ENCODE assay signal across 21 cellular contexts in genomic region chr2:85083092-85083491, GRCh38. TPM values are rescaled to one million over a fixed set of nuclear protein-coding genes. Genes with fewer than 3 reads are reported as not detected.
DNase-seq lines count a peak whose midpoint lies in the region; ATAC-seq and TF ChIP-seq lines count a peak whose summit lies in the region.
"Had no signal": no experiment of that assay in that cellular context is flagged by ENCODE, and none has a peak within 500 bp of the region (broad histone marks: within the 10 kb centered on the region; RNA-seq: fewer than 3 reads in every experiment).

No MANE protein-coding gene starts in this region.

- no peaks in the 10 kb centered on the region for H4K20me1 ChIP-seq in GM23338 (replicated peaks; ENCODE audit: insufficient read depth)
- H4K20me1 ChIP-seq: BLaER1 had no signal

- H3K4me3 ChIP-seq in GM23338 (no peak overlapping the region), HEK293 (ENCODE audit: low read depth, low read length) (no peak overlapping the region)
- H3K4me3 ChIP-seq in CD4-positive, alpha-beta memory T cell (ENCODE audit: low read length in 2 of 2), result no peak overlapping the region
- H3K4me3 ChIP-seq: BLaER1, GM12878 had no signal

- H3K4me1 Mint-ChIP-seq in GM23338 (peaks cover 4% of the 10 kb centered on the region; the same call in 2 of the 3 replicates), endothelial cell (ENCODE audit: unreplicated experiment) (no peaks in the 10 kb centered on the region)
- no peaks in the 10 kb centered on the region for H3K4me1 Mint-ChIP-seq in activated T-helper 1 cell treated with anti-CD3 and anti-CD28 coated beads, Interleukin-12 subunit alpha, Interleukin-12 subunit beta, Interleukin-2, Interleukin-4 antibody, amounts not matched to agents 30 ng/mL and 10 ng/mL and 1 ng/mL, durations not matched to agents 14 hours and 24 hours and 36 hours (ENCODE audit: low read depth)
- no peaks in the 10 kb centered on the region for H3K4me1 Mint-ChIP-seq in CD4-positive, alpha-beta memory T cell
- H3K4me1 Mint-ChIP-seq: CD4-positive, CD25-positive, alpha-beta regulatory T cell had no signal

- intact Hi-C loops in activated T-helper 1 cell treated with anti-CD3 and anti-CD28 coated beads, Interleukin-12 subunit alpha, Interleukin-12 subunit beta, Interleukin-2, Interleukin-4 antibody, amounts not matched to agents 30 ng/mL and 10 ng/mL and 1 ng/mL, durations not matched to agents 14 hours and 24 hours and 36 hours (cut with micrococcal nuclease), result no loop called here
- intact Hi-C loops in CD4-positive, alpha-beta memory T cell (cut with micrococcal nuclease), result no loop called here

- peaks cover 2% of the 10 kb centered on the region for H3K27me3 Mint-ChIP-seq in GM23338 (ENCODE audit: insufficient read depth, low read depth, poor library complexity)
- H3K27me3 Mint-ChIP-seq in activated T-helper 1 cell treated with anti-CD3 and anti-CD28 coated beads, Interleukin-12 subunit alpha, Interleukin-12 subunit beta, Interleukin-2, Interleukin-4 antibody, amounts not matched to agents 30 ng/mL and 10 ng/mL and 1 ng/mL, durations not matched to agents 14 hours and 24 hours and 36 hours (ENCODE audit: insufficient read depth), result peaks cover 6% of the 10 kb centered on the region
- H3K27me3 Mint-ChIP-seq in endothelial cell (ENCODE audit: unreplicated experiment), result peaks cover 1% of the 10 kb centered on the region
- H3K27me3 Mint-ChIP-seq in CD4-positive, alpha-beta memory T cell, result peaks cover 17 to 20% of the 10 kb centered on the region in 2 donors

- H3K79me2 ChIP-seq in GM23338 (replicated peaks; ENCODE audit: insufficient read depth), result no peaks in the 10 kb centered on the region

- no peaks in the 10 kb centered on the region for H3K27me3 ChIP-seq in GM23338 (ENCODE audit: insufficient read depth)
- no peaks in the 10 kb centered on the region for H3K27me3 ChIP-seq in CD4-positive, alpha-beta memory T cell (ENCODE audit: insufficient read depth, low read length)
- H3K27me3 ChIP-seq: BE2C, BLaER1 had no signal

- DNase-seq in GM23338 (ENCODE audit: low spot score) (no peak), endothelial cell (ENCODE audit: low spot score) (no peak), DMS79 treated with DMSO at 0.1 percent for 48 hours (lab: John Stamatoyannopoulos, UW) (no peak)
- DNase-seq in activated T-helper 1 cell treated with anti-CD3 and anti-CD28 coated beads, Interleukin-12 subunit alpha, Interleukin-12 subunit beta, Interleukin-2, Interleukin-4 antibody, amounts not matched to agents 30 ng/mL and 10 ng/mL and 1 ng/mL, durations not matched to agents 14 hours and 24 hours and 36 hours (ENCODE audit: low spot score), result no peak
- DNase-seq in effector CD4-positive, alpha-beta T cell, result no peak
- DNase-seq in CD4-positive, alpha-beta memory T cell, result no peak
- DNase-seq: 8988T; ACHN; BE2C; C1 segment of cervical spinal cord; Caco-2; Calu3; CD4-positive, CD25-positive, alpha-beta regulatory T cell; CD8-positive, alpha-beta T cell; DND-41; EL; GDM1 had no signal

- H3F3A ChIP-seq in GM23338 (replicated peaks; ENCODE audit: low read depth), result 0 out of 2 replicates have a peak, but pooled peaks cover 6% of the 10 kb centered on the region

- peak overlapping the region; percentile 52; the same call in 1 of the 2 replicates for H2AFZ ChIP-seq in GM23338

- no peak overlapping the region for H3K4me3 Mint-ChIP-seq in GM23338
- no peak overlapping the region for H3K4me3 Mint-ChIP-seq in activated T-helper 1 cell treated with anti-CD3 and anti-CD28 coated beads, Interleukin-12 subunit alpha, Interleukin-12 subunit beta, Interleukin-2, Interleukin-4 antibody, amounts not matched to agents 30 ng/mL and 10 ng/mL and 1 ng/mL, durations not matched to agents 14 hours and 24 hours and 36 hours
- no peak overlapping the region for H3K4me3 Mint-ChIP-seq in endothelial cell (ENCODE audit: unreplicated experiment)
- H3K4me3 Mint-ChIP-seq in CD4-positive, alpha-beta memory T cell, result no peak overlapping the region
- H3K4me3 Mint-ChIP-seq: CD14-positive monocyte; CD4-positive, CD25-positive, alpha-beta regulatory T cell; CD8-positive, alpha-beta T cell had no signal

- no peak overlapping the region for H3K27ac Mint-ChIP-seq in GM23338
- H3K27ac Mint-ChIP-seq in activated T-helper 1 cell treated with anti-CD3 and anti-CD28 coated beads, Interleukin-12 subunit alpha, Interleukin-12 subunit beta, Interleukin-2, Interleukin-4 antibody, amounts not matched to agents 30 ng/mL and 10 ng/mL and 1 ng/mL, durations not matched to agents 14 hours and 24 hours and 36 hours, result peak overlapping the region; percentile 2
- peak overlapping the region; percentile 8 for H3K27ac Mint-ChIP-seq in endothelial cell (ENCODE audit: unreplicated experiment)
- H3K27ac Mint-ChIP-seq in CD4-positive, alpha-beta memory T cell, result no peak overlapping the region
- H3K27ac Mint-ChIP-seq: CD14-positive monocyte; CD4-positive, CD25-positive, alpha-beta regulatory T cell; CD8-positive, alpha-beta T cell had no signal

- peaks cover 5% of the 10 kb centered on the region; the same call in 1 of the 2 replicates for H3K9me2 ChIP-seq in GM23338 (ENCODE audit: insufficient read depth)

- POLR2A ChIA-PET in HEK293 (lab: Yijun Ruan, JAX), result no interaction called here
- POLR2A ChIA-PET in CD4-positive, alpha-beta memory T cell (lab: Charles Lee; ENCODE audit: partially characterized antibody), result no interaction called here

- ATAC-seq in GM23338, result no peak
- ATAC-seq: CD8-positive, alpha-beta T cell; GM12878 had no signal

- TF ChIP-seq CTCF in GM23338 (conservative IDR thresholded peaks at IDR 0.05; ENCODE audit: low read depth in 2 of 2), result no peak
- TF ChIP-seq CTCF in HEK293 (tag by site-specific recombination; IDR thresholded peaks at IDR 0.05), result no peak
- TF ChIP-seq CTCF in endothelial cell (IDR thresholded peaks at IDR 0.05; ENCODE audit: unreplicated experiment), result no peak

- H3K27ac ChIP-seq in GM23338 (ENCODE audit: low read depth) (no peak overlapping the region), HEK293 (ENCODE audit: extremely low read depth, low read depth, low read length) (no peak overlapping the region)
- no peak overlapping the region for H3K27ac ChIP-seq in CD4-positive, alpha-beta memory T cell (ENCODE audit: low read depth, low read length)
- H3K27ac ChIP-seq: BLaER1 had no signal

- H3K36me3 Mint-ChIP-seq in GM23338 (ENCODE audit: low read depth) (peaks cover 9% of the 10 kb centered on the region; the same call in 2 of the 3 replicates), endothelial cell (ENCODE audit: low read depth, unreplicated experiment) (no peaks in the 10 kb centered on the region)
- H3K36me3 Mint-ChIP-seq in activated T-helper 1 cell treated with anti-CD3 and anti-CD28 coated beads, Interleukin-12 subunit alpha, Interleukin-12 subunit beta, Interleukin-2, Interleukin-4 antibody, amounts not matched to agents 30 ng/mL and 10 ng/mL and 1 ng/mL, durations not matched to agents 14 hours and 24 hours and 36 hours (ENCODE audit: low read depth), result no peaks in the 10 kb centered on the region
- no peaks in the 10 kb centered on the region for H3K36me3 Mint-ChIP-seq in CD4-positive, alpha-beta memory T cell
- H3K36me3 Mint-ChIP-seq: CD14-positive monocyte; CD4-positive, CD25-positive, alpha-beta regulatory T cell; CD8-positive, alpha-beta T cell had no signal

- H3K36me3 ChIP-seq in GM23338 (ENCODE audit: insufficient read depth), result no peaks in the 10 kb centered on the region
- no peaks in the 10 kb centered on the region for H3K36me3 ChIP-seq in HEK293 (ENCODE audit: control insufficient read depth in 2 of 2, insufficient read depth in 1 of 2, low read length in 2 of 2)
- no peaks in the 10 kb centered on the region for H3K36me3 ChIP-seq in CD4-positive, alpha-beta memory T cell (ENCODE audit: insufficient read depth, low read length)
- H3K36me3 ChIP-seq: BE2C, BLaER1 had no signal

- peaks cover 4% of the 10 kb centered on the region; the same call in 1 of the 2 replicates for H3K4me1 ChIP-seq in GM23338 (ENCODE audit: insufficient read depth)
- no peaks in the 10 kb centered on the region for H3K4me1 ChIP-seq in HEK293 (ENCODE audit: control insufficient read depth, insufficient read depth, low read length)
- no peaks in the 10 kb centered on the region for H3K4me1 ChIP-seq in CD4-positive, alpha-beta memory T cell (ENCODE audit: insufficient read depth, low read length)
- H3K4me1 ChIP-seq: BE2C, Caco-2 had no signal

- CTCF ChIA-PET in HEK293 (lab: Yijun Ruan, JAX), result interaction anchor here (0.6 kb wide), 1 partner anchor 219 kb away, joined by 3 read pairs; no protein-coding TSS in a partner anchor
- CTCF ChIA-PET in CD4-positive, alpha-beta memory T cell (lab: Charles Lee; ENCODE audit: partially characterized antibody), result no interaction called here

- H3K9me3 Mint-ChIP-seq in GM23338 (peaks cover 14% of the 10 kb centered on the region; the same call in 2 of the 3 replicates), endothelial cell (ENCODE audit: unreplicated experiment) (no peaks in the 10 kb centered on the region)
- H3K9me3 Mint-ChIP-seq in activated T-helper 1 cell treated with anti-CD3 and anti-CD28 coated beads, Interleukin-12 subunit alpha, Interleukin-12 subunit beta, Interleukin-2, Interleukin-4 antibody, amounts not matched to agents 30 ng/mL and 10 ng/mL and 1 ng/mL, durations not matched to agents 14 hours and 24 hours and 36 hours, result no peaks in the 10 kb centered on the region
- H3K9me3 Mint-ChIP-seq in CD4-positive, alpha-beta memory T cell, result peaks cover 4 to 24% (median 11%) of the 10 kb centered on the region in 8 donors

- no peaks in the 10 kb centered on the region for H3K9me3 ChIP-seq in HEK293 (ENCODE audit: control insufficient read depth, insufficient read depth, low read depth, low read length)
- H3K9me3 ChIP-seq in CD4-positive, alpha-beta memory T cell (ENCODE audit: control insufficient read depth in 1 of 2, low read length in 2 of 2), result no peaks in the 10 kb centered on the region
- H3K9me3 ChIP-seq: BE2C, Caco-2 had no signal

- no peak overlapping the region for H3K4me2 ChIP-seq in GM23338
- H3K4me2 ChIP-seq: BLaER1 had no signal

TF ChIP-seq in HEK293, 187 proteins besides CTCF, POLR2A, EP300 and RAD21 (continues in another document):
- TF ChIP-seq MYNN (tag by site-specific recombination; IDR thresholded peaks at IDR 0.05; ENCODE audit: borderline replicate concordance), result no peak

RNA-seq across cellular contexts. Expression of gene TCF7L1, which starts 50.1 kb away (rescaled TPM):
- 42.4 and 47.3 TPM in 2 replicates for total RNA-seq in GM23338 (2014; rRNA removed; shearing (Covaris generic))
- 101 and 113 TPM in 2 replicates for polyA plus RNA-seq in GM23338 (2016; fragmentation: Nextera tagmentation; extraction: Ambion mirVana)
- total RNA-seq in activated T-helper 1 cell treated with anti-CD3 and anti-CD28 coated beads, Interleukin-12 subunit alpha, Interleukin-12 subunit beta, Interleukin-2, Interleukin-4 antibody, amounts not matched to agents 30 ng/mL and 10 ng/mL and 1 ng/mL, durations not matched to agents 14 hours and 24 hours and 36 hours, result not detected in 2 replicates
- 83.8 TPM for total RNA-seq in endothelial cell (ENCODE audit: unreplicated experiment)
- total RNA-seq in CD4-positive, alpha-beta memory T cell, result not detected
- polyA plus RNA-seq in CD4-positive, alpha-beta memory T cell, result under 1 TPM in 1 of 2 donors, not detected in 1; 0.06 TPM
- total RNA-seq: CD4-positive, CD25-positive, alpha-beta regulatory T cell; CD8-positive, alpha-beta T cell had no signal

Comparison
In these comparisons a context has a peak if more than half of its experiments do, and no peak if none do; other contexts are left out.
1. H3K27ac Mint-ChIP-seq: peak in activated T-helper 1 cell treated with anti-CD3 and anti-CD28 coated beads, Interleukin-12 subunit alpha, Interleukin-12 subunit beta, Interleukin-2, Interleukin-4 antibody, amounts not matched to agents 30 ng/mL and 10 ng/mL and 1 ng/mL, durations not matched to agents 14 hours and 24 hours and 36 hours (single experiment) and endothelial cell (single experiment); none in GM23338 (single experiment) and CD4-positive, alpha-beta memory T cell (0 of 7).
2. RNA of gene TCF7L1, which starts 50.1 kb away (total RNA-seq): 83.8 TPM in endothelial cell (single experiment) and 42.4 to 47.3 TPM in GM23338; not detected in CD4-positive, alpha-beta memory T cell and not detected in activated T-helper 1 cell treated with anti-CD3 and anti-CD28 coated beads, Interleukin-12 subunit alpha, Interleukin-12 subunit beta, Interleukin-2, Interleukin-4 antibody, amounts not matched to agents 30 ng/mL and 10 ng/mL and 1 ng/mL, durations not matched to agents 14 hours and 24 hours and 36 hours; every median in the first group is over 10 times any median in the second.